In genomic region chr11:35798983-35799382, GRCh38 we compare ENCODE assay signal across 16 cellular contexts.
DNase-seq lines count a peak whose midpoint lies in the region; ATAC-seq, FAIRE-seq and TF ChIP-seq lines count a peak whose summit lies in the region.
"Had no signal": no experiment of that assay in that cellular context is flagged by ENCODE, and none has a peak within 500 bp of the region (broad histone marks: within the 10 kb centered on the region; RNA-seq: fewer than 3 reads in every experiment).

No MANE protein-coding gene starts in this region.

- H3K4me2 ChIP-seq in HepG2 (ENCODE audit: low read depth, low read length): no peak overlapping the region

- TF ChIP-seq EP300 in HepG2 (IDR thresholded peaks at IDR 0.05; ENCODE audit: low read depth in 2 of 2, low read length in 2 of 2) (no peak), HepG2 (CRISPR knock-in tag; IDR thresholded peaks at IDR 0.05; ENCODE audit: borderline replicate concordance) (no peak)

- DNase-seq in right lobe of liver (no peak), HepG2 (ENCODE audit: low spot score) (no peak), body of pancreas (peak; percentile 20 to 72 (median 24)), epithelial cell of prostate (ENCODE audit: low read depth, low spot score) (no peak), mucosa of gallbladder (ENCODE audit: low spot score) (no peak), gastrocnemius medialis (no peak), DMS79 (lab: John Stamatoyannopoulos, UW) (no peak)
- DNase-seq: CD4-positive, alpha-beta memory T cell; HFFc6; KG1; MG63; NCI-H1092 treated with DMSO at 0.1 percent for 48 hours; NCI-H187 treated with DMSO at 0.1 percent for 48 hours; NCI-H510A had no signal

- TF ChIP-seq POLR2A in right lobe of liver (IDR thresholded peaks at IDR 0.05): no peak
- TF ChIP-seq POLR2A in HepG2 (IDR thresholded peaks at IDR 0.05; ENCODE audit: insufficient read depth in 1 of 2, low read depth in 2 of 2, low read length in 2 of 2): no peak
- no peak for TF ChIP-seq POLR2A in body of pancreas (IDR thresholded peaks at IDR 0.05)
- no peak for TF ChIP-seq POLR2A in gastrocnemius medialis (IDR thresholded peaks at IDR 0.05)

- intact Hi-C loops in right lobe of liver (cut with DNase I) (no loop called here), HepG2 (cut with micrococcal nuclease; ENCODE audit: unreplicated experiment) (no loop called here), body of pancreas (cut with DNase I) (no loop called here), gastrocnemius medialis (cut with DNase I; ENCODE audit: low total_unique reads) (no loop called here)

- 18% methylated on average over 1 of the region's 1 CpG for WGBS in right lobe of liver (ENCODE audit: insufficient coverage, low coverage, low lambda C conversion rate, missing lambda C conversion rate)
- WGBS in HepG2 (ENCODE audit: low lambda C conversion rate): 89% methylated on average over 1 of the region's 1 CpG
- WGBS in body of pancreas, 2 donors: 50 to 63% methylated on average over 1 of the region's 1 CpG

- BruUV-seq in HepG2 (replicated peaks; lab: Mats Ljungman, UMichigan): no TSS peak

- H3K79me2 ChIP-seq in HepG2 (ENCODE audit: insufficient read depth, low read length): no peaks in the 10 kb centered on the region

- H3K4me1 ChIP-seq in right lobe of liver: peaks cover 0 to 16% (median 5%) of the 10 kb centered on the region in 4 donors
- no peaks in the 10 kb centered on the region for H3K4me1 ChIP-seq in HepG2 (ENCODE audit: insufficient read depth, low read length)
- peaks cover 13% of the 10 kb centered on the region for H3K4me1 ChIP-seq in body of pancreas
- peaks cover 11 to 37% of the 10 kb centered on the region in 2 donors for H3K4me1 ChIP-seq in gastrocnemius medialis

- H3K36me3 ChIP-seq in right lobe of liver: no peaks in the 10 kb centered on the region
- peaks cover 0 to 2% of the 10 kb centered on the region in 2 experiments; a peak in 1 of 5 replicates for H3K36me3 ChIP-seq in HepG2 (replicated peaks in 1 of 2; ENCODE audit: control insufficient read depth in 1 of 2, insufficient read depth in 2 of 2, low read length in 2 of 2)
- H3K36me3 ChIP-seq in body of pancreas (replicated peaks in 1 of 2; ENCODE audit: insufficient read depth in 1 of 2, low read depth in 2 of 2): no peaks in the 10 kb centered on the region
- H3K36me3 ChIP-seq in gastrocnemius medialis: no peaks in the 10 kb centered on the region
- H3K36me3 ChIP-seq: SJSA1 had no signal

- no peak overlapping the region for H3K9ac ChIP-seq in HepG2 (ENCODE audit: insufficient read depth, low read depth, low read length)

- H3K27me3 ChIP-seq in right lobe of liver (no peaks in the 10 kb centered on the region), HepG2 (ENCODE audit: control insufficient read depth in 1 of 2, insufficient read depth in 2 of 2, low read length in 2 of 2) (no peaks in the 10 kb centered on the region), body of pancreas (no peaks in the 10 kb centered on the region), gastrocnemius medialis (no peaks in the 10 kb centered on the region)
- H3K27me3 ChIP-seq: MG63, SJSA1 had no signal

- ATAC-seq in right lobe of liver (peak; percentile 68 to 75 (median 71)), HepG2 (no peak), body of pancreas (peak; percentile 65), GM19324 (IDR thresholded peaks at IDR 0.05; ENCODE audit: low FRiP score, unreplicated experiment) (no peak), gastrocnemius medialis (no peak)

- TF ChIP-seq RAD21 in HepG2 (CRISPR knock-in tag; IDR thresholded peaks at IDR 0.05): no peak

- H3K4me3 ChIP-seq in right lobe of liver (no peak overlapping the region), HepG2 (replicated peaks in 1 of 3; ENCODE audit: insufficient read depth in 1 of 3, low read depth in 2 of 3, low read length in 3 of 3) (no peak overlapping the region), body of pancreas (no peak overlapping the region), gastrocnemius medialis (no peak overlapping the region)
- H3K4me3 ChIP-seq: MG63, SJSA1 had no signal

- CTCF ChIA-PET in HepG2 (lab: Yijun Ruan, JAX; ENCODE audit: low intra/inter-chr PET ratio, low total read pairs): no interaction called here

- no peak overlapping the region for H2AFZ ChIP-seq in HepG2 (ENCODE audit: low read length)

- FAIRE-seq in HepG2 (lab: Jason Lieb, UNC): no peak

- H4K20me1 ChIP-seq in HepG2 (ENCODE audit: insufficient read depth, low read length): 0 out of 2 replicates have a peak, but pooled peaks cover 2% of the 10 kb centered on the region

- H3K9me3 ChIP-seq in right lobe of liver: no peaks in the 10 kb centered on the region
- H3K9me3 ChIP-seq in HepG2 (ENCODE audit: low read length): no peaks in the 10 kb centered on the region
- H3K9me3 ChIP-seq in body of pancreas: no peaks in the 10 kb centered on the region
- no peaks in the 10 kb centered on the region for H3K9me3 ChIP-seq in gastrocnemius medialis
- H3K9me3 ChIP-seq: MG63, SJSA1 had no signal

- H3K27ac ChIP-seq in right lobe of liver: no peak overlapping the region
- no peak overlapping the region for H3K27ac ChIP-seq in HepG2 (ENCODE audit: extremely low read length, insufficient read depth, low read length)
- H3K27ac ChIP-seq in body of pancreas: no peak overlapping the region
- H3K27ac ChIP-seq in epithelial cell of prostate: peak overlapping the region; percentile 84
- no peak overlapping the region for H3K27ac ChIP-seq in gastrocnemius medialis
- H3K27ac ChIP-seq: SJSA1 had no signal

- POLR2A ChIA-PET in HepG2 (lab: Yijun Ruan, JAX): no interaction called here

- TF ChIP-seq CTCF in right lobe of liver (IDR thresholded peaks at IDR 0.05) (no peak), HepG2 (CRISPR knock-in tag; IDR thresholded peaks at IDR 0.05) (no peak), body of pancreas (IDR thresholded peaks at IDR 0.05) (no peak), gastrocnemius medialis (IDR thresholded peaks at IDR 0.05 in 4 of 5, conservative IDR thresholded peaks at IDR 0.05 in 1 of 5) (no peak)

- in situ Hi-C loops in HepG2 (cut with HindIII; ENCODE audit: extremely low pct_ligation_motif_present, low pct_unique_long_range_greater_than_20kb) (no loop called here), gastrocnemius medialis (cut with MboI; ENCODE audit: low sequenced_read_pairs in 4 of 4) (no loop called here)

TF ChIP-seq in HepG2, 621 proteins besides CTCF, POLR2A, EP300 and RAD21:
- no peak for TF ChIP-seq TBL1XR1 (IDR thresholded peaks at IDR 0.05; ENCODE audit: borderline replicate concordance, low read length, partially characterized antibody)
- TF ChIP-seq, protein P1, sequence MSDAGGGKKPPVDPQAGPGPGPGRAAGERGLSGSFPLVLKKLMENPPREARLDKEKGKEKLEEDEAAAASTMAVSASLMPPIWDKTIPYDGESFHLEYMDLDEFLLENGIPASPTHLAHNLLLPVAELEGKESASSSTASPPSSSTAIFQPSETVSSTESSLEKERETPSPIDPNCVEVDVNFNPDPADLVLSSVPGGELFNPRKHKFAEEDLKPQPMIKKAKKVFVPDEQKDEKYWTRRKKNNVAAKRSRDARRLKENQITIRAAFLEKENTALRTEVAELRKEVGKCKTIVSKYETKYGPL (CRISPR knock-in tag; IDR thresholded peaks at IDR 0.05): no peak
- no peak for TF ChIP-seq CBX2 (IDR thresholded peaks at IDR 0.05; ENCODE audit: low read depth, low read length)
- TF ChIP-seq CBX2 (CRISPR knock-in tag; IDR thresholded peaks at IDR 0.05; ENCODE audit: low read depth): no peak
- TF ChIP-seq ZNF781 (CRISPR knock-in tag; IDR thresholded peaks at IDR 0.05; ENCODE audit: borderline replicate concordance, not compliant biosample characterization): no peak
- TF ChIP-seq ZNF674 (CRISPR knock-in tag; IDR thresholded peaks at IDR 0.05; ENCODE audit: low read depth): no peak
- no peak for TF ChIP-seq TEAD2 (CRISPR knock-in tag; IDR thresholded peaks at IDR 0.05)
- TF ChIP-seq DNMT1 (CRISPR knock-in tag; IDR thresholded peaks at IDR 0.05): no peak
- TF ChIP-seq AGO1 (IDR thresholded peaks at IDR 0.05; ENCODE audit: low read depth, low read length, poor library complexity, severe bottlenecking): no peak
- TF ChIP-seq SPEN (CRISPR knock-in tag; IDR thresholded peaks at IDR 0.05; ENCODE audit: low read depth): no peak
- no peak for TF ChIP-seq PRMT3 (CRISPR knock-in tag; IDR thresholded peaks at IDR 0.05; ENCODE audit: borderline replicate concordance, low read depth)
- TF ChIP-seq ZNF335 (CRISPR knock-in tag; IDR thresholded peaks at IDR 0.05): no peak
- TF ChIP-seq GZF1 (CRISPR knock-in tag; IDR thresholded peaks at IDR 0.05): no peak
- TF ChIP-seq HHEX (CRISPR knock-in tag; IDR thresholded peaks at IDR 0.05): no peak
- TF ChIP-seq DRAP1 (CRISPR knock-in tag; IDR thresholded peaks at IDR 0.05): no peak

Comparison
In these comparisons a context has a peak if more than half of its experiments do, and no peak if none do; other contexts are left out.
1. ATAC-seq: peak in right lobe of liver (4 of 4) and body of pancreas (single experiment); none in HepG2 (single experiment), GM19324 (single experiment) and gastrocnemius medialis (0 of 2).
2. DNase-seq: peak in body of pancreas (4 of 4); none in right lobe of liver (0 of 3), HepG2 (single experiment), epithelial cell of prostate (single experiment), mucosa of gallbladder (single experiment), gastrocnemius medialis (0 of 2) and DMS79 (single experiment).